ENCODE assay signal across 11 cellular contexts in genomic region chr2:239246723-239247122, GRCh38.
A peak's percentile ranks its signal among the peaks of the same experiment; 100 is the strongest.
DNase-seq lines count a peak whose midpoint lies in the region; ATAC-seq and TF ChIP-seq lines count a peak whose summit lies in the region.
"Had no signal": no experiment of that assay in that cellular context is flagged by ENCODE, and none has a peak within 500 bp of the region (broad histone marks: within the 10 kb centered on the region; RNA-seq: fewer than 3 reads in every experiment).

No MANE protein-coding gene starts in this region.

- ATAC-seq in HG03159 (IDR thresholded peaks at IDR 0.05; ENCODE audit: unreplicated experiment) (no peak), GM21619 (IDR thresholded peaks at IDR 0.05; ENCODE audit: unreplicated experiment) (no peak)

- no peaks in the 10 kb centered on the region for H3K27me3 ChIP-seq in neuronal stem cell (ENCODE audit: control insufficient read depth in 3 of 3, insufficient read depth in 3 of 3, low read depth in 1 of 3, low read length in 3 of 3)

- H3K4me1 Mint-ChIP-seq in dendritic cell treated with granulocyte-macrophage colony-stimulating factor and Interleukin-4, amounts not matched to agents 40 ng/mL and 50 ng/mL, for 4 days (ENCODE audit: low read depth) = peaks cover 90% of the 10 kb centered on the region

- peak overlapping the region; percentile 67 for H3K9ac ChIP-seq in neuronal stem cell (ENCODE audit: low read depth, low read length, poor library complexity)

- DNase-seq in DMS79 (lab: John Stamatoyannopoulos, UW) = peak; percentile 91
- peak; percentile 78 for DNase-seq in NCI-H2196 (lab: John Stamatoyannopoulos, UW; ENCODE audit: unreplicated experiment)
- DNase-seq in neuronal stem cell (ENCODE audit: low spot score) = no peak
- no peak for DNase-seq in GM20000 (ENCODE audit: low spot score)
- DNase-seq in activated effector memory CD4-positive, alpha-beta T cell treated with Interleukin-2 at 50 U/mL for 16 hours = no peak
- DNase-seq: HCEC 1CT, NCI-H82 had no signal

- H3K23ac ChIP-seq in neuronal stem cell (ENCODE audit: low read depth, low read length, poor library complexity) = no peak overlapping the region

- no peak overlapping the region for H2BK120ac ChIP-seq in neuronal stem cell (ENCODE audit: low read depth, low read length)

- TF ChIP-seq CTCF in GM20000 (IDR thresholded peaks at IDR 0.05; ENCODE audit: extremely low read depth, missing control alignments) = no peak

- H2BK15ac ChIP-seq in neuronal stem cell (ENCODE audit: low read length) = no peak overlapping the region

- H4K91ac ChIP-seq in neuronal stem cell (ENCODE audit: low read depth, low read length, poor library complexity) = no peak overlapping the region

- H2AK5ac ChIP-seq in neuronal stem cell (ENCODE audit: low read depth, low read length) = peak overlapping the region; percentile 60

- no peak overlapping the region for H3K4ac ChIP-seq in neuronal stem cell (ENCODE audit: low read length)

- peaks cover 0 to 6% of the 10 kb centered on the region in 2 donors for H3K9me3 ChIP-seq in neuronal stem cell (replicated peaks in 1 of 2; ENCODE audit: control insufficient read depth in 2 of 2, insufficient read depth in 1 of 2, low read depth in 1 of 2, low read length in 2 of 2)

- no peak overlapping the region for H3K4me3 ChIP-seq in neuronal stem cell (ENCODE audit: low read length in 2 of 2)

- no peak overlapping the region for H4K8ac ChIP-seq in neuronal stem cell (ENCODE audit: low read depth, low read length)

- no peak overlapping the region for H2BK12ac ChIP-seq in neuronal stem cell (ENCODE audit: low read length)

- no peak overlapping the region for H3K4me3 Mint-ChIP-seq in dendritic cell treated with granulocyte-macrophage colony-stimulating factor and Interleukin-4, amounts not matched to agents 40 ng/mL and 50 ng/mL, for 4 days
- H3K4me3 Mint-ChIP-seq: activated naive CD4-positive, alpha-beta T cell treated with anti-CD3 and anti-CD28 coated beads for 36 hours had no signal

- intact Hi-C loops in dendritic cell treated with granulocyte-macrophage colony-stimulating factor and Interleukin-4, amounts not matched to agents 40 ng/mL and 50 ng/mL, for 4 days (cut with micrococcal nuclease) = no loop called here

- peaks cover 32% of the 10 kb centered on the region for H3K36me3 Mint-ChIP-seq in dendritic cell treated with granulocyte-macrophage colony-stimulating factor and Interleukin-4, amounts not matched to agents 40 ng/mL and 50 ng/mL, for 4 days (ENCODE audit: low read depth)

- no peaks in the 10 kb centered on the region for H3K27me3 Mint-ChIP-seq in dendritic cell treated with granulocyte-macrophage colony-stimulating factor and Interleukin-4, amounts not matched to agents 40 ng/mL and 50 ng/mL, for 4 days

- H3K27ac ChIP-seq in neuronal stem cell (replicated peaks; ENCODE audit: low read length) = no peak overlapping the region

- H2AFZ ChIP-seq in neuronal stem cell (ENCODE audit: low read length) = no peak overlapping the region

- H2BK5ac ChIP-seq in neuronal stem cell (ENCODE audit: low read length) = peak overlapping the region; percentile 69

- peak overlapping the region; percentile 55 for H3K27ac Mint-ChIP-seq in dendritic cell treated with granulocyte-macrophage colony-stimulating factor and Interleukin-4, amounts not matched to agents 40 ng/mL and 50 ng/mL, for 4 days
- H3K27ac Mint-ChIP-seq: activated naive CD4-positive, alpha-beta T cell treated with anti-CD3 and anti-CD28 coated beads for 36 hours had no signal

- H3K36me3 ChIP-seq in neuronal stem cell (replicated peaks in 1 of 2; ENCODE audit: control insufficient read depth in 2 of 2, insufficient read depth in 2 of 2, low read length in 2 of 2) = no peaks in the 10 kb centered on the region

- H3K18ac ChIP-seq in neuronal stem cell (ENCODE audit: low read length) = peak overlapping the region; percentile 87

- H3K4me1 ChIP-seq in neuronal stem cell (ENCODE audit: control insufficient read depth in 2 of 2, insufficient read depth in 1 of 2, low read depth in 1 of 2, low read length in 2 of 2) = peaks cover 20 to 23% of the 10 kb centered on the region in 2 donors

- H3K14ac ChIP-seq in neuronal stem cell (ENCODE audit: low read length) = no peak overlapping the region

- H3K79me1 ChIP-seq in neuronal stem cell (ENCODE audit: low read depth, low read length) = peaks cover 8% of the 10 kb centered on the region

- no peaks in the 10 kb centered on the region for H3K9me3 Mint-ChIP-seq in dendritic cell treated with granulocyte-macrophage colony-stimulating factor and Interleukin-4, amounts not matched to agents 40 ng/mL and 50 ng/mL, for 4 days
- H3K9me3 Mint-ChIP-seq: activated naive CD4-positive, alpha-beta T cell treated with anti-CD3 and anti-CD28 coated beads for 36 hours had no signal

- H3K4me2 ChIP-seq in neuronal stem cell (ENCODE audit: insufficient read depth, low read length, poor library complexity, severe bottlenecking) = no peak overlapping the region

- no CpG with 5 or more reads among the region's 11 CpGs for WGBS in neuronal stem cell (ENCODE audit: extremely low coverage in 2 of 2, insufficient read length in 2 of 2, insufficient replicate concordance in 1 of 2), 2 donors

Comparison
In these comparisons a context has a peak if more than half of its experiments do, and no peak if none do; other contexts are left out.
1. DNase-seq: peak in DMS79 (single experiment) and NCI-H2196 (single experiment); none in neuronal stem cell (single experiment), GM20000 (single experiment) and activated effector memory CD4-positive, alpha-beta T cell treated with Interleukin-2 at 50 U/mL for 16 hours (single experiment).